ENCODE assay signal across 31 cellular contexts in genomic region chr1:246269466-246269865, GRCh38.
"Had no signal": no experiment of that assay in that cellular context is flagged by ENCODE, and none has a peak within 500 bp of the region (broad histone marks: within the 10 kb centered on the region; RNA-seq: fewer than 3 reads in every experiment).

No MANE protein-coding gene starts in this region.

- DNase-seq: activated B cell treated with CpG ODN at 0.5 μM for 24 hours; activated CD4-positive, alpha-beta T cell treated with anti-CD3 and anti-CD28 coated beads for 48 hours; activated CD4-positive, alpha-beta T cell treated with anti-CD3 and anti-CD28 coated beads, Interleukin-2, amount 50 U/mL, for 1 hour; activated CD4-positive, alpha-beta T cell treated with anti-CD3 and anti-CD28 coated beads, Interleukin-2, amount 50 U/mL, for 48 hours; activated CD8-positive, alpha-beta memory T cell treated with anti-CD3 and anti-CD28 coated beads for 24 hours; activated CD8-positive, alpha-beta T cell treated with anti-CD3 and anti-CD28 coated beads for 36 hours; activated effector memory CD4-positive, alpha-beta T cell treated with anti-CD3 and anti-CD28 coated beads, Interleukin-2, amount 50 U/mL, for 16 hours; activated naive CD4-positive, alpha-beta T cell treated with anti-CD3 and anti-CD28 coated beads for 36 hours; activated naive CD8-positive, alpha-beta T cell treated with anti-CD3 and anti-CD28 coated beads for 36 hours; activated naive CD8-positive, alpha-beta T cell treated with anti-CD3 and anti-CD28 coated beads, Interleukin-2, amount 50 U/mL, for 24 hours; activated T-cell treated with anti-CD3 and anti-CD28 coated beads, Interleukin-2, amount 50 U/mL, for 4 hours; adrenal gland; central memory CD4-positive, alpha-beta T cell; cerebellar nuclear complex; colonic mucosa; effector CD8-positive, alpha-beta T cell; heart right ventricle; SW 1271; T-cell; T-helper 9 cell; WERI-Rb-1 had no signal

- H3K4me1 ChIP-seq: adrenal gland, ascending aorta, breast epithelium, colonic mucosa, gastroesophageal sphincter, heart right ventricle had no signal

- H3K27ac ChIP-seq: adrenal gland, ascending aorta, breast epithelium, cardiac muscle cell, colonic mucosa, gastroesophageal sphincter, heart right ventricle, WERI-Rb-1 had no signal

- H3K27ac Mint-ChIP-seq: activated B cell treated with CpG ODN at 0.5 μM for 24 hours; activated CD8-positive, alpha-beta T cell treated with anti-CD3 and anti-CD28 coated beads for 36 hours; activated naive CD4-positive, alpha-beta T cell treated with anti-CD3 and anti-CD28 coated beads for 36 hours; activated naive CD4-positive, alpha-beta T cell treated with anti-CD3 and anti-CD28 coated beads, Interleukin-2, amount 50 U/mL, for 24 hours; activated naive CD8-positive, alpha-beta T cell treated with anti-CD3 and anti-CD28 coated beads for 36 hours; activated naive CD8-positive, alpha-beta T cell treated with anti-CD3 and anti-CD28 coated beads, Interleukin-2, amount 50 U/mL, for 24 hours; activated T-helper 2 cell treated with anti-CD3 and anti-CD28 coated beads, Interferon-gamma antibody, Interleukin-2, Interleukin-4, amounts not matched to agents 10 μg/mL and 5 μg/mL and 100 μg/mL, durations not matched to agents 14 hours and 24 hours and 36 hours; brain; T-cell; T-helper 1 cell treated with Interleukin-12 subunit alpha and Interleukin-12 subunit beta and Interleukin-4 antibody, amounts not matched to agents 30 μg/mL and 1 μg/mL, for 36 hours had no signal

- H3K9me3 ChIP-seq: adrenal gland, ascending aorta, breast epithelium, colonic mucosa, gastroesophageal sphincter, heart right ventricle had no signal

- ATAC-seq: activated CD4-positive, CD25-positive, alpha-beta regulatory T cell treated with anti-CD3 and anti-CD28 coated beads, Interleukin-2, amount 50 U/mL, for 24 hours; activated CD8-positive, alpha-beta T cell treated with anti-CD3 and anti-CD28 coated beads for 36 hours; activated naive CD8-positive, alpha-beta T cell treated with anti-CD3 and anti-CD28 coated beads, Interleukin-2, amount 50 U/mL, for 24 hours; activated T-cell treated with anti-CD3 and anti-CD28 coated beads, Interleukin-2, amount 50 U/mL, for 4 hours; esophagus mucosa; gastroesophageal sphincter; heart right ventricle; T-cell had no signal

- H3K4me1 Mint-ChIP-seq: activated B cell treated with CpG ODN at 0.5 μM for 24 hours; activated naive CD4-positive, alpha-beta T cell treated with anti-CD3 and anti-CD28 coated beads, Interleukin-2, amount 50 U/mL, for 24 hours; activated naive CD8-positive, alpha-beta T cell treated with anti-CD3 and anti-CD28 coated beads for 36 hours; activated naive CD8-positive, alpha-beta T cell treated with anti-CD3 and anti-CD28 coated beads, Interleukin-2, amount 50 U/mL, for 24 hours; brain; T-cell had no signal

- H3K9me3 Mint-ChIP-seq: activated B cell treated with CpG ODN at 0.5 μM for 24 hours; activated CD8-positive, alpha-beta T cell treated with anti-CD3 and anti-CD28 coated beads for 36 hours; activated T-helper 2 cell treated with anti-CD3 and anti-CD28 coated beads, Interferon-gamma antibody, Interleukin-2, Interleukin-4, amounts not matched to agents 10 μg/mL and 5 μg/mL and 100 μg/mL, durations not matched to agents 14 hours and 24 hours and 36 hours; T-helper 1 cell treated with Interleukin-12 subunit alpha and Interleukin-12 subunit beta and Interleukin-4 antibody, amounts not matched to agents 30 μg/mL and 1 μg/mL, for 36 hours had no signal

- H3K27me3 ChIP-seq: adrenal gland, ascending aorta, breast epithelium, cardiac muscle cell, colonic mucosa, gastroesophageal sphincter, heart right ventricle had no signal

- H3K36me3 ChIP-seq: adrenal gland, ascending aorta, breast epithelium, cardiac muscle cell, colonic mucosa, gastroesophageal sphincter, heart right ventricle, WERI-Rb-1 had no signal

- H3K27me3 Mint-ChIP-seq: activated B cell treated with CpG ODN at 0.5 μM for 24 hours; activated CD8-positive, alpha-beta T cell treated with anti-CD3 and anti-CD28 coated beads for 36 hours; activated naive CD4-positive, alpha-beta T cell treated with anti-CD3 and anti-CD28 coated beads, Interleukin-2, amount 50 U/mL, for 24 hours; activated naive CD8-positive, alpha-beta T cell treated with anti-CD3 and anti-CD28 coated beads for 36 hours; activated naive CD8-positive, alpha-beta T cell treated with anti-CD3 and anti-CD28 coated beads, Interleukin-2, amount 50 U/mL, for 24 hours; brain; T-cell had no signal

- H3K4me3 Mint-ChIP-seq: activated B cell treated with CpG ODN at 0.5 μM for 24 hours; activated CD8-positive, alpha-beta T cell treated with anti-CD3 and anti-CD28 coated beads for 36 hours; activated naive CD4-positive, alpha-beta T cell treated with anti-CD3 and anti-CD28 coated beads for 36 hours; activated naive CD4-positive, alpha-beta T cell treated with anti-CD3 and anti-CD28 coated beads, Interleukin-2, amount 50 U/mL, for 24 hours; activated naive CD8-positive, alpha-beta T cell treated with anti-CD3 and anti-CD28 coated beads for 36 hours; activated naive CD8-positive, alpha-beta T cell treated with anti-CD3 and anti-CD28 coated beads, Interleukin-2, amount 50 U/mL, for 24 hours; activated T-cell treated with anti-CD3 and anti-CD28 coated beads, Interleukin-2, amount 50 U/mL, for 4 hours; brain; T-cell; T-helper 1 cell treated with Interleukin-12 subunit alpha and Interleukin-12 subunit beta and Interleukin-4 antibody, amounts not matched to agents 30 μg/mL and 1 μg/mL, for 36 hours had no signal

- H3K4me3 ChIP-seq: adrenal gland, ascending aorta, breast epithelium, cardiac muscle cell, colonic mucosa, gastroesophageal sphincter, heart right ventricle had no signal
